In genomic region chr3:186857743-186858142, GRCh38 we compare ENCODE assay signal across 35 cellular contexts. TPM values are rescaled to one million over a fixed set of nuclear protein-coding genes. Genes with fewer than 3 reads are reported as not detected.
"Had no signal": no experiment of that assay in that cellular context is flagged by ENCODE, and none has a peak within 500 bp of the region (broad histone marks: within the 10 kb centered on the region; RNA-seq: fewer than 3 reads in every experiment).

No MANE protein-coding gene starts in this region.

- H3K9me3 ChIP-seq: adrenal gland, body of pancreas had no signal

- H3K36me3 ChIP-seq: adrenal gland, esophagus squamous epithelium, gastroesophageal sphincter, heart right ventricle, WERI-Rb-1 had no signal

- H3K4me1 ChIP-seq: adrenal gland, body of pancreas, esophagus squamous epithelium, gastroesophageal sphincter, heart right ventricle had no signal

- H3K4me3 ChIP-seq: adrenal gland, body of pancreas, esophagus squamous epithelium, gastroesophageal sphincter, heart right ventricle had no signal

- DNase-seq: activated B cell treated with CpG ODN at 0.5 μM for 24 hours; activated CD4-positive, alpha-beta T cell treated with anti-CD3 and anti-CD28 coated beads for 48 hours; activated CD4-positive, alpha-beta T cell treated with anti-CD3 and anti-CD28 coated beads, Interleukin-2, amount 50 U/mL, for 1 hour; activated CD4-positive, alpha-beta T cell treated with anti-CD3 and anti-CD28 coated beads, Interleukin-2, amount 50 U/mL, for 48 hours; activated CD8-positive, alpha-beta T cell treated with anti-CD3 and anti-CD28 coated beads for 36 hours; activated effector memory CD4-positive, alpha-beta T cell treated with Interleukin-2 at 50 U/mL for 16 hours; activated naive CD4-positive, alpha-beta T cell treated with anti-CD3 and anti-CD28 coated beads for 36 hours; activated naive CD8-positive, alpha-beta T cell treated with anti-CD3 and anti-CD28 coated beads for 36 hours; activated naive CD8-positive, alpha-beta T cell treated with anti-CD3 and anti-CD28 coated beads, Interleukin-2, amount 50 U/mL, for 24 hours; activated T-cell treated with anti-CD3 and anti-CD28 coated beads, Interleukin-2, amount 50 U/mL, for 4 hours; adrenal gland; amygdala; aorta; body of pancreas; caudate nucleus; cortex of kidney; dermis blood vessel endothelial cell; effector CD8-positive, alpha-beta T cell; esophagus squamous epithelium; foreskin melanocyte; heart right ventricle; T-helper 1 cell; T-helper 17 cell; T1000; WERI-Rb-1 had no signal

- H3K27ac Mint-ChIP-seq: activated B cell treated with CpG ODN at 0.5 μM for 24 hours; activated CD8-positive, alpha-beta T cell treated with anti-CD3 and anti-CD28 coated beads for 36 hours; activated naive CD4-positive, alpha-beta T cell treated with anti-CD3 and anti-CD28 coated beads for 36 hours; activated naive CD4-positive, alpha-beta T cell treated with anti-CD3 and anti-CD28 coated beads, Interleukin-2, amount 50 U/mL, for 24 hours; activated naive CD8-positive, alpha-beta T cell treated with anti-CD3 and anti-CD28 coated beads for 36 hours; activated naive CD8-positive, alpha-beta T cell treated with anti-CD3 and anti-CD28 coated beads, Interleukin-2, amount 50 U/mL, for 24 hours; activated T-helper 17 cell treated with anti-CD3 and anti-CD28 coated beads, Interleukin-2, amount 50 U/mL, for 72 hours; T-helper 17 cell; T-helper 2 cell treated with Interferon-gamma antibody and Interleukin-4, amounts not matched to agents 5 μg/mL and 100 μg/mL, for 36 hours had no signal

- ATAC-seq: activated CD4-positive, CD25-positive, alpha-beta regulatory T cell treated with anti-CD3 and anti-CD28 coated beads, Interleukin-2, amount 50 U/mL, for 24 hours; activated CD8-positive, alpha-beta T cell treated with anti-CD3 and anti-CD28 coated beads for 36 hours; activated naive CD8-positive, alpha-beta T cell treated with anti-CD3 and anti-CD28 coated beads, Interleukin-2, amount 50 U/mL, for 24 hours; activated T-cell treated with anti-CD3 and anti-CD28 coated beads, Interleukin-2, amount 50 U/mL, for 4 hours; activated T-helper 17 cell treated with anti-CD3 and anti-CD28 coated beads, Interleukin-2, amount 50 U/mL, for 72 hours; body of pancreas; gastroesophageal sphincter; heart right ventricle; T-helper 17 cell had no signal

- FAIRE-seq: colon had no signal

- H3K27me3 Mint-ChIP-seq: activated B cell treated with CpG ODN at 0.5 μM for 24 hours; activated CD8-positive, alpha-beta T cell treated with anti-CD3 and anti-CD28 coated beads for 36 hours; activated naive CD4-positive, alpha-beta T cell treated with anti-CD3 and anti-CD28 coated beads, Interleukin-2, amount 50 U/mL, for 24 hours; activated naive CD8-positive, alpha-beta T cell treated with anti-CD3 and anti-CD28 coated beads for 36 hours; activated naive CD8-positive, alpha-beta T cell treated with anti-CD3 and anti-CD28 coated beads, Interleukin-2, amount 50 U/mL, for 24 hours; activated T-helper 17 cell treated with anti-CD3 and anti-CD28 coated beads, Interleukin-2, amount 50 U/mL, for 72 hours; T-helper 17 cell had no signal

- H3K4me3 Mint-ChIP-seq: activated B cell treated with CpG ODN at 0.5 μM for 24 hours; activated CD8-positive, alpha-beta T cell treated with anti-CD3 and anti-CD28 coated beads for 36 hours; activated naive CD4-positive, alpha-beta T cell treated with anti-CD3 and anti-CD28 coated beads for 36 hours; activated naive CD4-positive, alpha-beta T cell treated with anti-CD3 and anti-CD28 coated beads, Interleukin-2, amount 50 U/mL, for 24 hours; activated naive CD8-positive, alpha-beta T cell treated with anti-CD3 and anti-CD28 coated beads for 36 hours; activated naive CD8-positive, alpha-beta T cell treated with anti-CD3 and anti-CD28 coated beads, Interleukin-2, amount 50 U/mL, for 24 hours; activated T-cell treated with anti-CD3 and anti-CD28 coated beads, Interleukin-2, amount 50 U/mL, for 4 hours; activated T-helper 17 cell treated with anti-CD3 and anti-CD28 coated beads, Interleukin-2, amount 50 U/mL, for 72 hours; T-helper 17 cell; T-helper 2 cell treated with Interferon-gamma antibody and Interleukin-4, amounts not matched to agents 5 μg/mL and 100 μg/mL, for 36 hours had no signal

- H3K27me3 ChIP-seq: adrenal gland, body of pancreas, gastroesophageal sphincter, heart right ventricle had no signal

- H3K9me3 Mint-ChIP-seq: activated naive CD4-positive, alpha-beta T cell treated with anti-CD3 and anti-CD28 coated beads, Interleukin-2, amount 50 U/mL, for 24 hours; activated T-helper 17 cell treated with anti-CD3 and anti-CD28 coated beads, Interleukin-2, amount 50 U/mL, for 72 hours had no signal

- H3K27ac ChIP-seq: adrenal gland, body of pancreas, epithelial cell of prostate, esophagus squamous epithelium, gastroesophageal sphincter, heart right ventricle, WERI-Rb-1 had no signal

RNA-seq across cellular contexts. Expression of gene ADIPOQ, which starts 15.2 kb away (rescaled TPM):
- total RNA-seq: activated B cell treated with CpG ODN at 0.5 μM for 24 hours; activated CD8-positive, alpha-beta T cell treated with anti-CD3 and anti-CD28 coated beads for 36 hours; activated naive CD4-positive, alpha-beta T cell treated with anti-CD3 and anti-CD28 coated beads for 36 hours; activated naive CD8-positive, alpha-beta T cell treated with anti-CD3 and anti-CD28 coated beads for 36 hours; activated T-cell treated with anti-CD3 and anti-CD28 coated beads, Interleukin-2, amount 50 U/mL, for 4 hours; activated T-helper 17 cell treated with anti-CD3 and anti-CD28 coated beads, Interleukin-2, amount 50 U/mL, for 72 hours; dermis blood vessel endothelial cell; esophagus squamous epithelium; fibroblast of lung; fibroblast of villous mesenchyme; glomerular endothelial cell; T-helper 17 cell had no signal
- polyA plus RNA-seq: fibroblast of lung had no signal
